In the genomic region with DNA sequence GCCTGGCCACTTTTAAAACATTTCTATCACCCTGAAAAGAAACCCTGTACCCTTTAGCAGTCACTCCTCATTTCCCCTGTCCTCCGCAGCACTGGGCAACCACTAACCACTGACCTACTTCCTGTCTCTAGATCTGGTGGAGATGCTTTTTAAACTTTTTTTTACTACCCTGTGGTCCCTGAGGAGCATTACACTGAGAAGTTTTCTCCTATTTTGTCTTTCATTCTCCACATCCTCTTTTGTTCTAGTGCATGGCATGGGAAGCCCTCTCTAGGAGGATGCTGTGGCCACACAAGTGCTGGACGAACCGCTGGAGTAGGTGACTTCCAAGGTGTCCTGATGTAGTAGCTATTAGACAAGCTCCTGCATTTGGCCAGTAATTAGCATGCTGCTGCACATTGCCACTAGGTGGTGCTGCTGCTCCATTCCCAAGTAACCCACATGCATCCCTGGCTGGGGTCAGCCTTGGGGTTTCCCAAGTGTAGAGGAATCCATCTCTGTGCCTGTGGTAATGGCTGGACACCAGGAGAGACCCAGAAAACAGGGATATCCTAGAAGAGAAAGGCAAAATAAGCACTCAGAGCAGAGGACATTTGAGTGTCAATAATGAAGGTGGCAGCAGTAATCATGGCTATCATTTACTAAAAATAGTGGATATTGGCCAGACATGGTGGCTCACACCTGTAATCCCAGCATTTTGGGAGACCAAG, we compare ENCODE assay signal across 8 cellular contexts.
DNase-seq lines count a peak whose midpoint lies in the region; TF ChIP-seq lines count a peak whose summit lies in the region.

No MANE protein-coding gene starts in this region.

- no peaks in the 10 kb centered on the region for H3K27me3 ChIP-seq in endodermal cell (ENCODE audit: control insufficient read depth, insufficient read depth, low read length, poor library complexity, severe bottlenecking)

- H3K36me3 Mint-ChIP-seq in endodermal cell (ENCODE audit: low read depth): peaks cover 22% of the 10 kb centered on the region

- H3K27ac Mint-ChIP-seq in endodermal cell: peak overlapping the region; percentile 38

- H3K9ac ChIP-seq in endodermal cell (ENCODE audit: extremely low read depth, low read length, poor library complexity, severe bottlenecking): no peak overlapping the region

- H3K27me3 Mint-ChIP-seq in endodermal cell (ENCODE audit: insufficient read depth): no peaks in the 10 kb centered on the region

- TF ChIP-seq CTCF in HFF-Myc (IDR thresholded peaks at IDR 0.05; ENCODE audit: low read depth, low read length, missing control alignments) (peak; percentile 99), endodermal cell (conservative IDR thresholded peaks at IDR 0.05) (peak; percentile 98)

- H3K4me1 ChIP-seq in endodermal cell (ENCODE audit: control insufficient read depth, insufficient read depth, low read length): no peaks in the 10 kb centered on the region

- H3K4me3 Mint-ChIP-seq in endodermal cell: no peak overlapping the region

- peaks cover 20% of the 10 kb centered on the region for H3K36me3 ChIP-seq in endodermal cell (ENCODE audit: control insufficient read depth, insufficient read depth, low read length)

- H3K9me3 ChIP-seq in endodermal cell (ENCODE audit: control insufficient read depth, low read length): no peaks in the 10 kb centered on the region

- no peaks in the 10 kb centered on the region for H3K9me3 Mint-ChIP-seq in endodermal cell

- 43 to 68% methylated on average over 2 to 3 of the region's 3 CpGs for WGBS in endodermal cell (ENCODE audit: insufficient coverage in 1 of 2, insufficient read length in 1 of 2), 2 experiments

- H3K4me1 Mint-ChIP-seq in endodermal cell: no peaks in the 10 kb centered on the region

- DNase-seq in A172 (ENCODE audit: low spot score) (peak; percentile 79), HFF-Myc (ENCODE audit: extremely low read depth, low read depth) (peak; percentile 60), endodermal cell (peak; percentile 97), myocyte (ENCODE audit: low read depth) (peak; percentile 77), DMS53 treated with DMSO at 0.1 percent for 48 hours (lab: John Stamatoyannopoulos, UW; ENCODE audit: unreplicated experiment) (no peak), NCI-H2029 (lab: John Stamatoyannopoulos, UW) (no peak)
- peak; percentile 67 to 69 for DNase-seq in activated CD4-positive, alpha-beta T cell treated with anti-CD3 and anti-CD28 coated beads, Interleukin-2, amount 50 U/mL, for 4 hours
- DNase-seq in stimulated activated CD8-positive, alpha-beta memory T cell treated with anti-CD3 and anti-CD28 coated beads, Interleukin-7, amount 100 ng/mL, for 4 hours (ENCODE audit: low read depth in 2 of 2): peak; percentile 46 to 50

- H3K4me3 ChIP-seq in HFF-Myc (replicated peaks; ENCODE audit: low read depth, low read length) (no peak overlapping the region), endodermal cell (ENCODE audit: low read length) (no peak overlapping the region)

- no peak overlapping the region for H3K27ac ChIP-seq in endodermal cell (ENCODE audit: low read depth, low read length)

Comparison
In these comparisons a context has a peak if more than half of its experiments do, and no peak if none do; other contexts are left out.
1. DNase-seq: peak in A172 (single experiment), HFF-Myc (single experiment), activated CD4-positive, alpha-beta T cell treated with anti-CD3 and anti-CD28 coated beads, Interleukin-2, amount 50 U/mL, for 4 hours (2 of 2), endodermal cell (single experiment), myocyte (single experiment) and stimulated activated CD8-positive, alpha-beta memory T cell treated with anti-CD3 and anti-CD28 coated beads, Interleukin-7, amount 100 ng/mL, for 4 hours (2 of 2); none in DMS53 treated with DMSO at 0.1 percent for 48 hours (single experiment) and NCI-H2029 (single experiment).